1 cellular context compared by ENCODE assay signal in the genomic region with DNA sequence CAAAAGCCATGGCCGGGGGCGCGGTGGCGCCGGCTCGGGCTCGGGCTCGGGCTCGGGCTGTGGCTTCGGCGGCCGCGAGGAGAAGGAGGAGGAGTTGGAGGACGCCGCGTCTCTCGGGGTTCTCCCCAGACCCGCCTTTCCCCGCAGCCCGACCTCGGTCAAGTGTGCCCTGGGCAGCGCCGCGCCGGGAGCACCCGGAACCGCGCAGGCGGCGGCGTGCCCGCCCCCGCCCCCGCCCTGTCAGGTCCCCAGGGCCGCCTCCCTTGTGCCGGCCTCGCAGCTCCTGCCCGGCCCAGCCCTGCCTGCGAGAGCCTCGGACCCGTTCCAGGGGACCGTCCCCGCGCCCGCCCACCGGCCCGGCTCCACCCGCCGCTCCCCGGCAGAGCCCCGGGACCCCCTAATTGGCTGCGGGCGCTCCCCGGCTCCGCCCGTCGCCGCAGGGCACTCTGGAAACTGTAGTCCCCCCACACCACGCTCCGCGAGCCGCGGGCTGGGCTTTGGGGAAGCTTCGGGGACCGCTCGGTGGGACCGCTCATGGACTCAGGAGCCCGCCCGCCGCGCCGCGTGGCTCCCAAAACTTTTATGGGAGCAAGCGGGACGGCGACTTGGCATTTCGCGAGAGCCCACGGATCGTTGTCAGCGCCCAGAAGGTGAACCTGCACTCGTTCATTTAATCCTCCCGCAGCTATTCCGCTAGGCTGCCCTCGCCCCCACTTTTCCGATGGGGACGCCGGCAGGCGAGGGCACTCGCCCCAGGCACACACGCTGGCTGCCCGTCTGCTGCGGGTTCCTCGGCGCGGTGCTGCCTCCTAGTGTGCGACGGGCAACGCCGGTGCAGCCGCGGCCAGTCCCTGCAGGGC.
TF ChIP-seq lines count a peak whose summit lies in the region.

A gene (minus strand): TSS at position 192 of the 860 bp plus-strand sequence. CDS start 182 bp downstream, at position 10.

TF ChIP-seq in GM12878, 131 proteins besides CTCF, POLR2A, EP300 and RAD21 (continued from another document):
- TF ChIP-seq, protein P1, sequence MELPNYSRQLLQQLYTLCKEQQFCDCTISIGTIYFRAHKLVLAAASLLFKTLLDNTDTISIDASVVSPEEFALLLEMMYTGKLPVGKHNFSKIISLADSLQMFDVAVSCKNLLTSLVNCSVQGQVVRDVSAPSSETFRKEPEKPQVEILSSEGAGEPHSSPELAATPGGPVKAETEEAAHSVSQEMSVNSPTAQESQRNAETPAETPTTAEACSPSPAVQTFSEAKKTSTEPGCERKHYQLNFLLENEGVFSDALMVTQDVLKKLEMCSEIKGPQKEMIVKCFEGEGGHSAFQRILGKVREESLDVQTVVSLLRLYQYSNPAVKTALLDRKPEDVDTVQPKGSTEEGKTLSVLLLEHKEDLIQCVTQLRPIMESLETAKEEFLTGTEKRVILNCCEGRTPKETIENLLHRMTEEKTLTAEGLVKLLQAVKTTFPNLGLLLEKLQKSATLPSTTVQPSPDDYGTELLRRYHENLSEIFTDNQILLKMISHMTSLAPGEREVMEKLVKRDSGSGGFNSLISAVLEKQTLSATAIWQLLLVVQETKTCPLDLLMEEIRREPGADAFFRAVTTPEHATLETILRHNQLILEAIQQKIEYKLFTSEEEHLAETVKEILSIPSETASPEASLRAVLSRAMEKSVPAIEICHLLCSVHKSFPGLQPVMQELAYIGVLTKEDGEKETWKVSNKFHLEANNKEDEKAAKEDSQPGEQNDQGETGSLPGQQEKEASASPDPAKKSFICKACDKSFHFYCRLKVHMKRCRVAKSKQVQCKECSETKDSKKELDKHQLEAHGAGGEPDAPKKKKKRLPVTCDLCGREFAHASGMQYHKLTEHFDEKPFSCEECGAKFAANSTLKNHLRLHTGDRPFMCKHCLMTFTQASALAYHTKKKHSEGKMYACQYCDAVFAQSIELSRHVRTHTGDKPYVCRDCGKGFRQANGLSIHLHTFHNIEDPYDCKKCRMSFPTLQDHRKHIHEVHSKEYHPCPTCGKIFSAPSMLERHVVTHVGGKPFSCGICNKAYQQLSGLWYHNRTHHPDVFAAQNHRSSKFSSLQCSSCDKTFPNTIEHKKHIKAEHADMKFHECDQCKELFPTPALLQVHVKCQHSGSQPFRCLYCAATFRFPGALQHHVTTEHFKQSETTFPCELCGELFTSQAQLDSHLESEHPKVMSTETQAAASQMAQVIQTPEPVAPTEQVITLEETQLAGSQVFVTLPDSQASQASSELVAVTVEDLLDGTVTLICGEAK (IDR thresholded peaks at IDR 0.05; ENCODE audit: borderline replicate concordance): no peak; the same call in 1 of the 2 replicates
- TF ChIP-seq, protein P2, sequence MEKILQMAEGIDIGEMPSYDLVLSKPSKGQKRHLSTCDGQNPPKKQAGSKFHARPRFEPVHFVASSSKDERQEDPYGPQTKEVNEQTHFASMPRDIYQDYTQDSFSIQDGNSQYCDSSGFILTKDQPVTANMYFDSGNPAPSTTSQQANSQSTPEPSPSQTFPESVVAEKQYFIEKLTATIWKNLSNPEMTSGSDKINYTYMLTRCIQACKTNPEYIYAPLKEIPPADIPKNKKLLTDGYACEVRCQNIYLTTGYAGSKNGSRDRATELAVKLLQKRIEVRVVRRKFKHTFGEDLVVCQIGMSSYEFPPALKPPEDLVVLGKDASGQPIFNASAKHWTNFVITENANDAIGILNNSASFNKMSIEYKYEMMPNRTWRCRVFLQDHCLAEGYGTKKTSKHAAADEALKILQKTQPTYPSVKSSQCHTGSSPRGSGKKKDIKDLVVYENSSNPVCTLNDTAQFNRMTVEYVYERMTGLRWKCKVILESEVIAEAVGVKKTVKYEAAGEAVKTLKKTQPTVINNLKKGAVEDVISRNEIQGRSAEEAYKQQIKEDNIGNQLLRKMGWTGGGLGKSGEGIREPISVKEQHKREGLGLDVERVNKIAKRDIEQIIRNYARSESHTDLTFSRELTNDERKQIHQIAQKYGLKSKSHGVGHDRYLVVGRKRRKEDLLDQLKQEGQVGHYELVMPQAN (conservative IDR thresholded peaks at IDR 0.05): peak; percentile 66
- peak; percentile 73 for TF ChIP-seq SIX5 (IDR thresholded peaks at IDR 0.05; ENCODE audit: low read depth, low read length, severe bottlenecking)
- no peak for TF ChIP-seq SMAD1 (IDR thresholded peaks at IDR 0.05; ENCODE audit: low read depth, partially characterized antibody)
- peak; percentile 62 for TF ChIP-seq GATAD2B (conservative IDR thresholded peaks at IDR 0.05; ENCODE audit: low read depth)
- 0 out of 2 replicates have a peak, but pooled peaks have one; percentile 10 for TF ChIP-seq POLR2AphosphoS5 (IDR thresholded peaks at IDR 0.05; ENCODE audit: low read length)
- TF ChIP-seq MTA2 (IDR thresholded peaks at IDR 0.05; ENCODE audit: low read depth): no peak
- no peak for TF ChIP-seq CBX5 (IDR thresholded peaks at IDR 0.05; ENCODE audit: low read depth)
- TF ChIP-seq KDM1A (IDR thresholded peaks at IDR 0.05; ENCODE audit: borderline replicate concordance): no peak
- TF ChIP-seq ETV6 (conservative IDR thresholded peaks at IDR 0.05 in 1 of 2, IDR thresholded peaks at IDR 0.05 in 1 of 2; ENCODE audit: borderline replicate concordance in 1 of 2, low read depth in 1 of 2): no peak
- TF ChIP-seq TBL1XR1 (IDR thresholded peaks at IDR 0.05; ENCODE audit: low read depth, low read length): peak; percentile 14; the same call in 1 of the 2 replicates
- no peak for TF ChIP-seq SP1 (IDR thresholded peaks at IDR 0.05; ENCODE audit: low read depth, low read length)
